In the genomic region with DNA sequence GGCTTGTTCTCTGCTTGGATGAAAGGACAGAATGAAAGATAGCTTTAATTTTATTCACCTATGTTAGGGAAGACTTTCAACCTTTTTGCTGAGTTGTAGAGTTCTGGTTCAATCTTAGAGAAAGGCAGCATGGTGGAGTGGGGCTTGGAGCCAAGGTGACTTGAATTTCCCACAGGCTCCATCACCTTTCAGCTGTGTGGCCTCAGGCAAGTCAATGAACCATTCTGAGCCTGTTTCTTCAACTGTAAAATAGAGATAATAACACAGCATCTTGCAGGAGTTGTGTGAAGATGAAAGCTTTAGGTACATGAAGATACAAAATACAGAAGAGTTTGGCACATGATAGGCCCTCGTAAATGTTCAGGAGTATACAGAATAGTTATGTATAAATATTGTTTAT, we compare ENCODE assay signal across 35 cellular contexts. TPM values are rescaled to one million over a fixed set of nuclear protein-coding genes. Genes with fewer than 3 reads are reported as not detected.
DNase-seq lines count a peak whose midpoint lies in the region; ATAC-seq, FAIRE-seq and TF ChIP-seq lines count a peak whose summit lies in the region.
"Had no signal": no experiment of that assay in that cellular context is flagged by ENCODE, and none has a peak within 500 bp of the region (broad histone marks: within the 10 kb centered on the region; RNA-seq: fewer than 3 reads in every experiment).

No MANE protein-coding gene starts in this region.

- in situ Hi-C loops in K562 (cut with MboI): loop anchor here (10.0 kb wide), 1 partner anchor 483 kb away; no protein-coding TSS in a partner anchor

- H3K4me1 ChIP-seq in BLaER1 (peaks cover 81% of the 10 kb centered on the region), K562 (replicated peaks in 1 of 2; ENCODE audit: control insufficient read depth in 2 of 2, insufficient read depth in 2 of 2, low read length in 2 of 2) (peaks cover 0 to 11% of the 10 kb centered on the region in 2 experiments; a peak in 3 of 5 replicates), colonic mucosa (no peaks in the 10 kb centered on the region)
- peaks cover 31 to 80% (median 57%) of the 10 kb centered on the region in 10 experiments for H3K4me1 ChIP-seq in BLaER1 treated with 17β-estradiol and CSF1 and Interleukin-3, amounts not matched to agents 10 nM and 100 nM
- H3K4me1 ChIP-seq: A549, BE2C had no signal

- DNase-seq in GM19239 (ENCODE audit: insufficient read length, low spot score) (no peak), K562 (ENCODE audit: extremely low read depth in 1 of 4, low spot score in 3 of 4) (no peak), HFFc6 (no peak), colonic mucosa (no peak)
- no peak for DNase-seq in activated CD8-positive, alpha-beta T cell treated with anti-CD3 and anti-CD28 coated beads, Interleukin-2, amount 10 ng/mL, durations not matched to agents 7 days and 5 days
- DNase-seq: 8988T; ACHN; AML-193; BE2C; C1 segment of cervical spinal cord; Caco-2; Calu3; CD4-positive, alpha-beta memory T cell; CD4-positive, alpha-beta T cell; CD4-positive, CD25-positive, alpha-beta regulatory T cell; CD8-positive, alpha-beta memory T cell; CD8-positive, alpha-beta T cell; COR-L47; DMS 273 treated with DMSO at 0.1 percent for 48 hours; DMS153; DMS53; DMS79; DMS79 treated with DMSO at 0.1 percent for 48 hours; DND-41; EL had no signal

- POLR2A ChIA-PET in K562 (lab: Yijun Ruan, JAX): interaction anchor here (0.9 to 1.8 kb wide), 3 partner anchors 12 to 449 kb away, joined by 3 to 8 read pairs (median 3); a partner anchor contains a TSS
- POLR2A ChIA-PET in activated CD8-positive, alpha-beta T cell treated with anti-CD3 and anti-CD28 coated beads, Interleukin-2, amount 10 ng/mL, durations not matched to agents 7 days and 5 days (lab: Charles Lee): no interaction called here

- H3K9ac ChIP-seq in BLaER1 (no peak overlapping the region), K562 (ENCODE audit: insufficient read depth in 1 of 2, low read depth in 2 of 2, low read length in 2 of 2) (no peak overlapping the region), colonic mucosa (ENCODE audit: low read depth in 2 of 2, low read length in 2 of 2) (no peak overlapping the region)
- H3K9ac ChIP-seq in BLaER1 treated with 17β-estradiol and CSF1 and Interleukin-3, amounts not matched to agents 10 nM and 100 nM: 0 out of 22 replicates have a peak overlapping the region, but pooled peaks of 1 of the 11 experiments have one; percentile 37

- H3K27me3 Mint-ChIP-seq in HFFc6 (ENCODE audit: insufficient read depth): peaks cover 15% of the 10 kb centered on the region
- peaks cover 28% of the 10 kb centered on the region for H3K27me3 Mint-ChIP-seq in activated CD8-positive, alpha-beta T cell treated with anti-CD3 and anti-CD28 coated beads, Interleukin-2, amount 10 ng/mL, durations not matched to agents 7 days and 5 days (ENCODE audit: low read depth)

- BruUV-seq in K562 (replicated peaks; lab: Mats Ljungman, UMichigan): no TSS peak

- H3K27me3 ChIP-seq in BLaER1 (no peaks in the 10 kb centered on the region), K562 (ENCODE audit: control insufficient read depth in 2 of 2, insufficient read depth in 2 of 2, low read length in 2 of 2) (no peaks in the 10 kb centered on the region), colonic mucosa (no peaks in the 10 kb centered on the region)
- no peaks in the 10 kb centered on the region for H3K27me3 ChIP-seq in BLaER1 treated with 17β-estradiol and CSF1 and Interleukin-3, amounts not matched to agents 10 nM and 100 nM
- H3K27me3 ChIP-seq: BE2C had no signal

- H3K4me3 Mint-ChIP-seq in HFFc6: no peak overlapping the region
- no peak overlapping the region for H3K4me3 Mint-ChIP-seq in activated CD8-positive, alpha-beta T cell treated with anti-CD3 and anti-CD28 coated beads, Interleukin-2, amount 10 ng/mL, durations not matched to agents 7 days and 5 days
- H3K4me3 Mint-ChIP-seq: B cell; CD14-positive monocyte; CD4-positive, alpha-beta memory T cell; CD4-positive, alpha-beta T cell; CD4-positive, CD25-positive, alpha-beta regulatory T cell; CD8-positive, alpha-beta memory T cell; CD8-positive, alpha-beta T cell had no signal

- TF ChIP-seq RAD21 in K562 (CRISPR knock-in tag; conservative IDR thresholded peaks at IDR 0.05 in 1 of 2, IDR thresholded peaks at IDR 0.05 in 1 of 2): no peak

- FAIRE-seq in GM19239 (lab: Jason Lieb, UNC): peak; percentile 60
- FAIRE-seq in K562 (lab: Jason Lieb, UNC): no peak
- FAIRE-seq: A204.1, A549, D721Med had no signal

- H3K27ac ChIP-seq in BLaER1 (peak overlapping the region; percentile 10; the same call in 1 of the 2 replicates), K562 (ENCODE audit: extremely low read depth, low read depth, low read length) (no peak overlapping the region), colonic mucosa (no peak overlapping the region)
- peak overlapping the region in 2 of 11 experiments; percentile 64; a peak in 3 of 22 replicates for H3K27ac ChIP-seq in BLaER1 treated with 17β-estradiol and CSF1 and Interleukin-3, amounts not matched to agents 10 nM and 100 nM
- H3K27ac ChIP-seq: 22Rv1, A549, C4-2B had no signal

- no peaks in the 10 kb centered on the region for H3K9me1 ChIP-seq in K562 (ENCODE audit: control insufficient read depth, insufficient read depth, low read length)

- TF ChIP-seq POLR2A in K562 (conservative IDR thresholded peaks at IDR 0.05): no peak

- intact Hi-C loops in K562 (cut with micrococcal nuclease): no loop called here
- intact Hi-C loops in colonic mucosa (cut with DNase I): no loop called here

- H3K4me1 Mint-ChIP-seq in HFFc6 (ENCODE audit: low read depth): no peaks in the 10 kb centered on the region
- no peaks in the 10 kb centered on the region for H3K4me1 Mint-ChIP-seq in activated CD8-positive, alpha-beta T cell treated with anti-CD3 and anti-CD28 coated beads, Interleukin-2, amount 10 ng/mL, durations not matched to agents 7 days and 5 days (ENCODE audit: low read depth)
- H3K4me1 Mint-ChIP-seq: CD4-positive, alpha-beta memory T cell; CD4-positive, CD25-positive, alpha-beta regulatory T cell; CD8-positive, alpha-beta memory T cell had no signal

- H3K4me3 ChIP-seq in BLaER1 (no peak overlapping the region), K562 (no peak overlapping the region), colonic mucosa (no peak overlapping the region)
- no peak overlapping the region for H3K4me3 ChIP-seq in BLaER1 treated with 17β-estradiol and CSF1 and Interleukin-3, amounts not matched to agents 10 nM and 100 nM
- H3K4me3 ChIP-seq: A549 had no signal

- H3K36me3 Mint-ChIP-seq in HFFc6 (ENCODE audit: low read depth): no peaks in the 10 kb centered on the region
- H3K36me3 Mint-ChIP-seq in activated CD8-positive, alpha-beta T cell treated with anti-CD3 and anti-CD28 coated beads, Interleukin-2, amount 10 ng/mL, durations not matched to agents 7 days and 5 days (ENCODE audit: low read depth): no peaks in the 10 kb centered on the region
- H3K36me3 Mint-ChIP-seq: CD14-positive monocyte; CD4-positive, alpha-beta memory T cell; CD4-positive, CD25-positive, alpha-beta regulatory T cell; CD8-positive, alpha-beta T cell had no signal

- H3K36me3 ChIP-seq in BLaER1: no peaks in the 10 kb centered on the region
- H3K36me3 ChIP-seq in BLaER1 treated with 17β-estradiol and CSF1 and Interleukin-3, amounts not matched to agents 10 nM and 100 nM: no peaks in the 10 kb centered on the region
- H3K36me3 ChIP-seq in K562 (ENCODE audit: control insufficient read depth, insufficient read depth, low read length): no peaks in the 10 kb centered on the region
- H3K36me3 ChIP-seq in colonic mucosa: no peaks in the 10 kb centered on the region
- H3K36me3 ChIP-seq: BE2C had no signal

- peaks cover 13% of the 10 kb centered on the region for H3K9me3 ChIP-seq in BLaER1
- peaks cover 8 to 22% (median 14%) of the 10 kb centered on the region in 11 experiments; a peak in 21 of 22 replicates for H3K9me3 ChIP-seq in BLaER1 treated with 17β-estradiol and CSF1 and Interleukin-3, amounts not matched to agents 10 nM and 100 nM (replicated peaks in 1 of 11)
- H3K9me3 ChIP-seq in K562 (replicated peaks; ENCODE audit: control insufficient read depth, insufficient read depth, low read depth, low read length): no peaks in the 10 kb centered on the region
- H3K9me3 ChIP-seq in colonic mucosa: no peaks in the 10 kb centered on the region
- H3K9me3 ChIP-seq: A549, BE2C, Caco-2 had no signal

- H2AFZ ChIP-seq in K562 (ENCODE audit: low read depth, low read length): no peak overlapping the region

- no peaks in the 10 kb centered on the region for H4K20me1 ChIP-seq in BLaER1
- H4K20me1 ChIP-seq in BLaER1 treated with 17β-estradiol and CSF1 and Interleukin-3, amounts not matched to agents 10 nM and 100 nM: no peaks in the 10 kb centered on the region
- H4K20me1 ChIP-seq in K562 (replicated peaks; ENCODE audit: control insufficient read depth, insufficient read depth, low read length): no peaks in the 10 kb centered on the region

- 59% methylated on average over 1 of the region's 1 CpG for WGBS in K562 (ENCODE audit: insufficient coverage, low coverage, missing lambda C conversion rate)

- no peak overlapping the region for H3K27ac Mint-ChIP-seq in HFFc6
- no peak overlapping the region for H3K27ac Mint-ChIP-seq in activated CD8-positive, alpha-beta T cell treated with anti-CD3 and anti-CD28 coated beads, Interleukin-2, amount 10 ng/mL, durations not matched to agents 7 days and 5 days
- H3K27ac Mint-ChIP-seq: B cell; CD14-positive monocyte; CD4-positive, alpha-beta memory T cell; CD4-positive, alpha-beta T cell; CD4-positive, CD25-positive, alpha-beta regulatory T cell; CD8-positive, alpha-beta memory T cell; CD8-positive, alpha-beta T cell had no signal

- TF ChIP-seq CTCF in K562 (IDR thresholded peaks at IDR 0.05 in 2 of 3, conservative IDR thresholded peaks at IDR 0.05 in 1 of 3; ENCODE audit: insufficient read depth in 2 of 3, low read depth in 1 of 3, low read length in 3 of 3): no peak
- TF ChIP-seq CTCF in HFFc6 (IDR thresholded peaks at IDR 0.05): no peak
- no peak for TF ChIP-seq CTCF in colonic mucosa (IDR thresholded peaks at IDR 0.05)

- no peaks in the 10 kb centered on the region for H3K9me3 Mint-ChIP-seq in HFFc6
- H3K9me3 Mint-ChIP-seq in activated CD8-positive, alpha-beta T cell treated with anti-CD3 and anti-CD28 coated beads, Interleukin-2, amount 10 ng/mL, durations not matched to agents 7 days and 5 days (ENCODE audit: insufficient read depth): no peaks in the 10 kb centered on the region
- H3K9me3 Mint-ChIP-seq: CD4-positive, alpha-beta T cell had no signal

- H3K4me2 ChIP-seq in BLaER1 (peak overlapping the region; percentile 71), K562 (ENCODE audit: insufficient read depth, low read length) (no peak overlapping the region)
- H3K4me2 ChIP-seq in BLaER1 treated with 17β-estradiol and CSF1 and Interleukin-3, amounts not matched to agents 10 nM and 100 nM: peak overlapping the region; percentile 6 to 81 (median 72); a peak in 21 of 22 replicates
- H3K4me2 ChIP-seq: A549 had no signal

- CTCF ChIA-PET in K562 (lab: Yijun Ruan, JAX; ENCODE audit: low intra/inter-chr PET ratio): interaction anchor here (0.6 to 1.5 kb wide), 2 partner anchors 10 to 477 kb away, joined by 3 read pairs; no protein-coding TSS in a partner anchor
- CTCF ChIA-PET in activated CD8-positive, alpha-beta T cell treated with anti-CD3 and anti-CD28 coated beads, Interleukin-2, amount 10 ng/mL, durations not matched to agents 7 days and 5 days (lab: Charles Lee): interaction anchor here (1.2 kb wide), 1 partner anchor 501 kb away, joined by 3 read pairs; no protein-coding TSS in a partner anchor

- TF ChIP-seq EP300 in K562 (IDR thresholded peaks at IDR 0.05; ENCODE audit: low read length): no peak

- ATAC-seq in K562 (no peak), HG02870 (IDR thresholded peaks at IDR 0.05; ENCODE audit: unreplicated experiment) (no peak)
- ATAC-seq in activated CD8-positive, alpha-beta T cell treated with anti-CD3 and anti-CD28 coated beads, Interleukin-2, amount 10 ng/mL, durations not matched to agents 7 days and 5 days: no peak
- ATAC-seq: A549; CD8-positive, alpha-beta T cell had no signal

- no peaks in the 10 kb centered on the region for H3K79me2 ChIP-seq in K562 (ENCODE audit: control insufficient read depth, insufficient read depth, low read length)

RNA-seq across cellular contexts. Expression of a gene that starts 19.1 kb away (rescaled TPM):
- 29.2 and 29.4 TPM in 2 replicates for total RNA-seq in K562 (2011; cell fraction: chromatin; rRNA removed; ENCODE audit: low replicate concordance)
- 15.7 and 16.3 TPM in 2 replicates for total RNA-seq in K562 (2011; cell fraction: nucleolus; rRNA removed)
- total RNA-seq in K562 (2011; cell fraction: nucleoplasm; rRNA removed): 24.2 and 31.1 TPM in 2 replicates
- total RNA-seq in K562 (2014; rRNA removed): 17.8 and 18.2 TPM in 2 replicates
- 15.2 and 16.7 TPM in 2 replicates for total RNA-seq in K562 (2014; rRNA removed; fragmentation: Illumina TruSeq; extraction: Trizol)
- 20.4 and 20.7 TPM in 2 replicates for total RNA-seq in K562 (2015; rRNA removed; fragmentation: Illumina TruSeq; extraction: Trizol)
- 37.1 and 37.7 TPM in 2 replicates for total RNA-seq in K562 (2021)
- polyA plus RNA-seq in K562 (2011; rRNA removed): 34.4 and 44.1 TPM in 2 replicates
- polyA plus RNA-seq in K562 (2011; cell fraction: cytosol; rRNA removed): 45.5 and 47.8 TPM in 2 replicates
- 22.0 and 27.6 TPM in 2 replicates for polyA plus RNA-seq in K562 (2011; cell fraction: nucleus; rRNA removed)
- 50.7 and 54.0 TPM in 2 replicates for polyA plus RNA-seq in K562 (2012)
- polyA plus RNA-seq in K562 (2014; fragmentation: Illumina TruSeq; extraction: Trizol): 40.8 and 54.5 TPM in 2 replicates
- polyA plus RNA-seq in K562 (2014; fragmentation: Nextera tagmentation; extraction: Ambion mirVana): 10 to 100 TPM; 20.2 to 21.4 TPM
- 42.1 and 45.4 TPM in 2 replicates for polyA plus RNA-seq in K562 (2014; rRNA removed)
- polyA minus RNA-seq in K562 (2011; rRNA and poly(A)+ RNA removed): 19.4 and 24.8 TPM in 2 replicates
- polyA minus RNA-seq in K562 (2011; cell fraction: cytosol; rRNA and poly(A)+ RNA removed): 13.0 and 18.5 TPM in 2 replicates
- polyA minus RNA-seq in K562 (2011; cell fraction: nucleus; rRNA and poly(A)+ RNA removed): 7.4 and 12.0 TPM in 2 replicates
- total RNA-seq in HFFc6 (2021; fragmentation: NEBNext Ultra II Directional; extraction: Animal tissue kit (Norgen Biotek cat#: 25700)): 10 to 100 TPM; 10.4 to 15.3 (median 13.9) TPM
- 10 to 100 TPM; 17.7 to 19.0 TPM for total RNA-seq in activated CD8-positive, alpha-beta T cell treated with anti-CD3 and anti-CD28 coated beads, Interleukin-2, amount 10 ng/mL, durations not matched to agents 7 days and 5 days
- 10 to 100 TPM; 17.4 to 22.0 TPM for total RNA-seq in colonic mucosa
